11 cellular contexts compared by ENCODE assay signal in genomic region chr6:33392979-33393378, GRCh38. TPM values are rescaled to one million over a fixed set of nuclear protein-coding genes. Genes with fewer than 3 reads are reported as not detected.
DNase-seq lines count a peak whose midpoint lies in the region; ATAC-seq and TF ChIP-seq lines count a peak whose summit lies in the region.
"Had no signal": no experiment of that assay in that cellular context is flagged by ENCODE, and none has a peak within 500 bp of the region (broad histone marks: within the 10 kb centered on the region; RNA-seq: fewer than 3 reads in every experiment).

No MANE protein-coding gene starts in this region.

- no peak for DNase-seq in CD14-positive monocyte (ENCODE audit: low spot score)
- no peak for DNase-seq in activated naive CD8-positive, alpha-beta T cell treated with anti-CD3 and anti-CD28 coated beads, Interleukin-2, amount 10 ng/mL, durations not matched to agents 7 days and 5 days
- no peak for DNase-seq in ureter (ENCODE audit: low spot score)
- DNase-seq in NCI-H1105 (lab: John Stamatoyannopoulos, UW) = no peak
- DNase-seq in occipital lobe (lab: John Stamatoyannopoulos, UW) = no peak
- DNase-seq in pons (ENCODE audit: low spot score) = no peak
- DNase-seq: foreskin melanocyte; NK-92 treated with Interleukin-12 subunit alpha and Interleukin-12 subunit beta, amount 100 ng/mL, for 24 hours had no signal

- peaks cover 0 to 1% (median 0%) of the 10 kb centered on the region in 3 donors for H3K27me3 Mint-ChIP-seq in CD14-positive monocyte (ENCODE audit: low read depth in 3 of 3)
- H3K27me3 Mint-ChIP-seq in activated naive CD8-positive, alpha-beta T cell treated with anti-CD3 and anti-CD28 coated beads, Interleukin-2, amount 10 ng/mL, durations not matched to agents 7 days and 5 days = no peaks in the 10 kb centered on the region

- no peak overlapping the region for H3K4me3 Mint-ChIP-seq in CD14-positive monocyte
- peak overlapping the region; percentile 94 for H3K4me3 Mint-ChIP-seq in activated naive CD8-positive, alpha-beta T cell treated with anti-CD3 and anti-CD28 coated beads, Interleukin-2, amount 10 ng/mL, durations not matched to agents 7 days and 5 days

- H3K27ac ChIP-seq in HUES6 (ENCODE audit: low read depth, low read length) (no peak overlapping the region), mesodermal cell (ENCODE audit: low read depth, low read length, severe bottlenecking) (peak overlapping the region; percentile 85)
- H3K27ac ChIP-seq: prostate gland had no signal

- H3K4me3 ChIP-seq in HUES6 (ENCODE audit: low read depth, low read length) (peak overlapping the region; percentile 93), mesodermal cell (ENCODE audit: extremely low read depth, insufficient read depth, low read length, poor library complexity, severe bottlenecking) (peak overlapping the region; percentile 98)
- H3K4me3 ChIP-seq: prostate gland had no signal

- peak overlapping the region in 6 of 7 donors; percentile 12 to 94 (median 72) for H3K27ac Mint-ChIP-seq in CD14-positive monocyte
- peak overlapping the region; percentile 89 for H3K27ac Mint-ChIP-seq in activated naive CD8-positive, alpha-beta T cell treated with anti-CD3 and anti-CD28 coated beads, Interleukin-2, amount 10 ng/mL, durations not matched to agents 7 days and 5 days

- POLR2A ChIA-PET in activated naive CD8-positive, alpha-beta T cell treated with anti-CD3 and anti-CD28 coated beads, Interleukin-2, amount 10 ng/mL, durations not matched to agents 7 days and 5 days (lab: Charles Lee) = interaction anchor here (0.6 to 1.6 kb wide), 10 partner anchors 11 to 141 kb away, joined by 3 to 8 read pairs (median 4); partner anchors contain the start of genes B3GALT4, CUTA and RGL2

- peaks cover 39% of the 10 kb centered on the region for H3K4me1 Mint-ChIP-seq in CD14-positive monocyte
- peaks cover 44% of the 10 kb centered on the region for H3K4me1 Mint-ChIP-seq in activated naive CD8-positive, alpha-beta T cell treated with anti-CD3 and anti-CD28 coated beads, Interleukin-2, amount 10 ng/mL, durations not matched to agents 7 days and 5 days

- H3K9me3 ChIP-seq in HUES6 (ENCODE audit: control insufficient read depth, insufficient read depth, low read depth, low read length) (no peaks in the 10 kb centered on the region), mesodermal cell (ENCODE audit: control insufficient read depth, low read length) (no peaks in the 10 kb centered on the region)
- H3K9me3 ChIP-seq: prostate gland had no signal

- H3K36me3 ChIP-seq in HUES6 (ENCODE audit: control insufficient read depth, insufficient read depth, low read length) (peaks cover 18% of the 10 kb centered on the region), mesodermal cell (ENCODE audit: control insufficient read depth, insufficient read depth, low read length) (peaks cover 23% of the 10 kb centered on the region)
- H3K36me3 ChIP-seq: prostate gland had no signal

- 65 to 92% methylated on average over 2 to 3 of the region's 3 CpGs for WGBS in mesodermal cell (ENCODE audit: insufficient coverage in 2 of 2), 2 experiments

- H3K9ac ChIP-seq in HUES6 (ENCODE audit: low read length) = peak overlapping the region; percentile 89

- TF ChIP-seq CTCF in CD14-positive monocyte (IDR thresholded peaks at IDR 0.05) = no peak

- no peak for ATAC-seq in activated naive CD8-positive, alpha-beta T cell treated with anti-CD3 and anti-CD28 coated beads, Interleukin-2, amount 10 ng/mL, durations not matched to agents 7 days and 5 days (ENCODE audit: low read depth)

- H3K9me3 Mint-ChIP-seq in CD14-positive monocyte = no peaks in the 10 kb centered on the region
- H3K9me3 Mint-ChIP-seq in activated naive CD8-positive, alpha-beta T cell treated with anti-CD3 and anti-CD28 coated beads, Interleukin-2, amount 10 ng/mL, durations not matched to agents 7 days and 5 days = no peaks in the 10 kb centered on the region

- intact Hi-C loops in CD14-positive monocyte (cut with micrococcal nuclease) = loop anchor here in 1 of 2 donors (10.0 kb wide), 1 partner anchor 98 kb away; the partner anchor contains the start of gene RGL2

- H3K4me1 ChIP-seq in HUES6 (ENCODE audit: control insufficient read depth, insufficient read depth, low read length) (peaks cover 14% of the 10 kb centered on the region), mesodermal cell (ENCODE audit: control insufficient read depth, insufficient read depth, low read length, poor library complexity, severe bottlenecking) (peaks cover 15% of the 10 kb centered on the region)
- H3K4me1 ChIP-seq: prostate gland had no signal

- H3K36me3 Mint-ChIP-seq in CD14-positive monocyte = peaks cover 6 to 20% of the 10 kb centered on the region in 2 donors
- peaks cover 35% of the 10 kb centered on the region for H3K36me3 Mint-ChIP-seq in activated naive CD8-positive, alpha-beta T cell treated with anti-CD3 and anti-CD28 coated beads, Interleukin-2, amount 10 ng/mL, durations not matched to agents 7 days and 5 days

- no peaks in the 10 kb centered on the region for H3K27me3 ChIP-seq in HUES6 (ENCODE audit: control insufficient read depth, insufficient read depth, low read length)

RNA-seq across cellular contexts. Expression of gene KIFC1, which starts 1.4 kb away (rescaled TPM):
- under 1 TPM; 0.14 to 0.68 TPM for polyA plus RNA-seq in CD14-positive monocyte
- 100 to 1,000 TPM; 117 to 127 TPM for total RNA-seq in activated naive CD8-positive, alpha-beta T cell treated with anti-CD3 and anti-CD28 coated beads, Interleukin-2, amount 10 ng/mL, durations not matched to agents 7 days and 5 days
- polyA plus RNA-seq in mesodermal cell (2013, experiment 1 of 2) = 63.4 TPM
- polyA plus RNA-seq in mesodermal cell (2013, experiment 2 of 2) = 59.8 TPM
- 1.0 TPM for total RNA-seq in ureter
- total RNA-seq in occipital lobe = 3.6 TPM

RNA-seq across cellular contexts. Expression of gene PHF1, which starts 17.8 kb away (rescaled TPM):
- polyA plus RNA-seq in CD14-positive monocyte = 1 to 10 TPM; 3.0 to 3.5 TPM
- total RNA-seq in activated naive CD8-positive, alpha-beta T cell treated with anti-CD3 and anti-CD28 coated beads, Interleukin-2, amount 10 ng/mL, durations not matched to agents 7 days and 5 days = 100 to 1,000 TPM in 1 of 2 experiments, 10 to 100 TPM in 1; 98.3 to 105 TPM
- 71.3 TPM for polyA plus RNA-seq in mesodermal cell (2013, experiment 1 of 2)
- polyA plus RNA-seq in mesodermal cell (2013, experiment 2 of 2) = 60.7 TPM
- total RNA-seq in ureter = 58.8 TPM
- total RNA-seq in occipital lobe = 17.9 TPM

RNA-seq across cellular contexts. Expression of gene CUTA, which starts 24.9 kb away (rescaled TPM):
- polyA plus RNA-seq in CD14-positive monocyte = 100 to 1,000 TPM; 153 to 160 TPM
- total RNA-seq in activated naive CD8-positive, alpha-beta T cell treated with anti-CD3 and anti-CD28 coated beads, Interleukin-2, amount 10 ng/mL, durations not matched to agents 7 days and 5 days = 100 to 1,000 TPM; 202 to 209 TPM
- 253 TPM for polyA plus RNA-seq in mesodermal cell (2013, experiment 1 of 2)
- 196 TPM for polyA plus RNA-seq in mesodermal cell (2013, experiment 2 of 2)
- total RNA-seq in ureter (157 TPM), occipital lobe (59.1 TPM)

RNA-seq across cellular contexts. Expression of gene SYNGAP1, which starts 26.9 kb away (rescaled TPM):
- polyA plus RNA-seq in CD14-positive monocyte = not detected
- total RNA-seq in activated naive CD8-positive, alpha-beta T cell treated with anti-CD3 and anti-CD28 coated beads, Interleukin-2, amount 10 ng/mL, durations not matched to agents 7 days and 5 days = 10 to 100 TPM; 53.3 to 60.1 TPM
- 54.9 TPM for polyA plus RNA-seq in mesodermal cell (2013, experiment 1 of 2)
- 47.5 TPM for polyA plus RNA-seq in mesodermal cell (2013, experiment 2 of 2)
- total RNA-seq in ureter (32.6 TPM), occipital lobe (21.5 TPM)

Comparison
In these comparisons a context has a peak if more than half of its experiments do, and no peak if none do; other contexts are left out.
1. RNA of gene KIFC1, which starts 1.4 kb away (total RNA-seq): 117 to 127 TPM in activated naive CD8-positive, alpha-beta T cell treated with anti-CD3 and anti-CD28 coated beads, Interleukin-2, amount 10 ng/mL, durations not matched to agents 7 days and 5 days; 3.6 TPM in occipital lobe (single experiment) and 1.0 TPM in ureter (single experiment); every median in the first group is over 10 times any median in the second.